In the genomic region with DNA sequence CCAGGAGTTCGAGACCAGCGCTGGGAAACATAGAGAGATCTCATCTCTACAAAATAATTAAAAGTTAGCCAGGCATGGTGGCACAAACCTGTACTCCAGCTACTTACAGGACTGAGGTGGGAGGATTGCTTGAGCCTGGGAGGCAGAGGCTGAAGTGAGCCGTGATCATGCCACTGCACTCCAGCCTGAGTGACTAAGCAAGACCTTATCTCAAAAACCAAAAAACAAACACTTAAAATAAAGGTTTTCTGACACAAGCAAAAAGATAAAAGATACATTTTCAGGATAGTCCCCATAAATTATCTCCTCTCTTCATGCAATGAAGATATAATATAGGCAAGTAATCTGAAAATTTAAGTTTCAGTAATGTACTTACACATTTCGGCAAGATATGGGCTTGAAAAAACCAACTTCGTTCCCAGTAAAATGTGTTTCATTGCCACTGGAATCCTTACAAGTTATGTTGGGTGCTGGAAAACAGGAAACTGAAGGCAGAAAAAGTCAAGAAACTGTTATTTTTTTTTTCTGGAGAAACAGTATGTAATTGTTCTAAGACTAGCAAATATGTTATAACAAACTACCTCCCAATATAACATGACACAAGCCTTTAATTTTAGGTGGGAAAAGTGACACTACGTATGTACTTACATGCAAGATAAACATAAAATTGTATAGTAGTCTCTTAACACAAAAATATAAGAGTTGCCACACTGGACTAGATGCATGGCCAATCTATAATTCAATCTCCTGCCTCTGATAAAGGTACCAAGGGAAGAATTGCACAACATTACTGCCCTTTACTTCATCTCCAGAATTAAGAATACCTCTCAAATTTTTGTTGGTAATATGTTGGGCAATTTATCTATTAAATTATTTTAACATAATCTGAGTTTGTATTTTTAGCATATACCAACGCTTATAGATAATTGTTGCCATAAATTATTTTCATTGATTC, we compare ENCODE assay signal across 29 cellular contexts. TPM values are rescaled to one million over a fixed set of nuclear protein-coding genes. Genes with fewer than 3 reads are reported as not detected.
DNase-seq lines count a peak whose midpoint lies in the region; ATAC-seq, FAIRE-seq and TF ChIP-seq lines count a peak whose summit lies in the region.
"Had no signal": no experiment of that assay in that cellular context is flagged by ENCODE, and none has a peak within 500 bp of the region (broad histone marks: within the 10 kb centered on the region; RNA-seq: fewer than 3 reads in every experiment).

No MANE protein-coding gene starts in this region.

- H3K27me3 ChIP-seq in astrocyte (ENCODE audit: insufficient read depth, low read length) (no peaks in the 10 kb centered on the region), pancreas (no peaks in the 10 kb centered on the region), sigmoid colon (no peaks in the 10 kb centered on the region)
- H3K27me3 ChIP-seq: BE2C, tibial nerve had no signal

- H3K36me3 ChIP-seq in astrocyte (ENCODE audit: insufficient read depth, low read length) (peaks cover 7% of the 10 kb centered on the region), pancreas (no peaks in the 10 kb centered on the region), sigmoid colon (peaks cover 0 to 50% (median 23%) of the 10 kb centered on the region in 4 donors)
- H3K36me3 ChIP-seq: BE2C had no signal

- H3K9ac ChIP-seq in astrocyte (ENCODE audit: low read length) = no peak overlapping the region

- no peak overlapping the region for H2AFZ ChIP-seq in astrocyte (ENCODE audit: low read depth, low read length)

- ATAC-seq in pancreas (no peak), GM18873 (IDR thresholded peaks at IDR 0.05; ENCODE audit: low FRiP score, unreplicated experiment) (no peak), HG02840 (IDR thresholded peaks at IDR 0.05; ENCODE audit: low FRiP score, unreplicated experiment) (no peak)
- ATAC-seq: activated T-cell treated with anti-CD3 and anti-CD28 coated beads, Interleukin-2, amount 50 U/mL, for 72 hours; natural killer cell had no signal

- H3K79me2 ChIP-seq in astrocyte (ENCODE audit: insufficient read depth, low read length) = peaks cover 24% of the 10 kb centered on the region

- peaks cover 8% of the 10 kb centered on the region for H3K4me1 Mint-ChIP-seq in astrocyte (ENCODE audit: low read depth, unreplicated experiment)

- H3K9me3 Mint-ChIP-seq in astrocyte (ENCODE audit: unreplicated experiment) = no peaks in the 10 kb centered on the region
- H3K9me3 Mint-ChIP-seq: activated B cell treated with CpG ODN at 0.5 μM for 24 hours; activated T-cell treated with anti-CD3 and anti-CD28 coated beads, Interleukin-2, amount 50 U/mL, for 72 hours; immature natural killer cell; natural killer cell had no signal

- H3K27me3 Mint-ChIP-seq in astrocyte (ENCODE audit: low read depth, unreplicated experiment) = no peaks in the 10 kb centered on the region
- H3K27me3 Mint-ChIP-seq: activated B cell treated with CpG ODN at 0.5 μM for 24 hours had no signal

- H3K9me3 ChIP-seq in astrocyte (ENCODE audit: insufficient read depth, low read depth, low read length) (no peaks in the 10 kb centered on the region), pancreas (no peaks in the 10 kb centered on the region), sigmoid colon (no peaks in the 10 kb centered on the region)
- H3K9me3 ChIP-seq: BE2C, tibial nerve had no signal

- no peak overlapping the region for H3K4me3 ChIP-seq in astrocyte (ENCODE audit: insufficient read depth, low read depth, low read length)
- no peak overlapping the region for H3K4me3 ChIP-seq in fibroblast of villous mesenchyme (ENCODE audit: low read depth, low read length)
- no peak overlapping the region for H3K4me3 ChIP-seq in pancreas
- H3K4me3 ChIP-seq in sigmoid colon = no peak overlapping the region
- H3K4me3 ChIP-seq: tibial nerve had no signal

- peaks cover 10% of the 10 kb centered on the region for H4K20me1 ChIP-seq in astrocyte (ENCODE audit: insufficient read depth, low read length)

- TF ChIP-seq EP300 in sigmoid colon (IDR thresholded peaks at IDR 0.05) = no peak

- TF ChIP-seq POLR2A in sigmoid colon (IDR thresholded peaks at IDR 0.05) = no peak

- intact Hi-C loops in pancreas (cut with DNase I) (no loop called here), sigmoid colon (cut with DNase I) (no loop called here)

- H3K4me2 ChIP-seq in astrocyte (ENCODE audit: low read length) = no peak overlapping the region

- H3K27ac Mint-ChIP-seq in astrocyte (ENCODE audit: unreplicated experiment) = peak overlapping the region; percentile 12
- H3K27ac Mint-ChIP-seq: activated B cell treated with CpG ODN at 0.5 μM for 24 hours; activated T-cell treated with anti-CD3 and anti-CD28 coated beads, Interleukin-2, amount 50 U/mL, for 72 hours; immature natural killer cell had no signal

- no peak overlapping the region for H3K4me3 Mint-ChIP-seq in astrocyte (ENCODE audit: unreplicated experiment)
- H3K4me3 Mint-ChIP-seq: activated B cell treated with CpG ODN at 0.5 μM for 24 hours; activated T-cell treated with anti-CD3 and anti-CD28 coated beads, Interleukin-2, amount 50 U/mL, for 72 hours; immature natural killer cell; natural killer cell had no signal

- no peak for FAIRE-seq in astrocyte (lab: Jason Lieb, UNC)
- peak; percentile 76 for FAIRE-seq in pancreas (lab: Jason Lieb, UNC)
- FAIRE-seq: GM18507, small intestine had no signal

- H3K27ac ChIP-seq in astrocyte (ENCODE audit: low read depth, low read length) = peak overlapping the region; percentile 16
- no peak overlapping the region for H3K27ac ChIP-seq in pancreas
- no peak overlapping the region for H3K27ac ChIP-seq in sigmoid colon
- H3K27ac ChIP-seq: tibial nerve had no signal

- DNase-seq in HUDEP-2 (lab: John Stamatoyannopoulos, UW; ENCODE audit: unreplicated experiment in 76 of 76) (peak in 66 of 76 experiments; percentile 3 to 76 (median 36)), astrocyte (ENCODE audit: low read depth) (peak; percentile 38), fibroblast of villous mesenchyme (ENCODE audit: low read depth) (peak; percentile 38), pancreas (no peak), T-helper 2 cell (no peak), sigmoid colon (no peak)
- DNase-seq: ACHN; activated B cell treated with CpG ODN at 0.5 μM for 24 hours; activated CD4-positive, alpha-beta T cell treated with anti-CD3 and anti-CD28 coated beads, Interleukin-2, amount 50 U/mL, for 4 hours; activated naive CD4-positive, alpha-beta T cell; activated T-cell treated with anti-CD3 and anti-CD28 coated beads, Interleukin-2, amount 50 U/mL, for 72 hours; BE2C; foreskin melanocyte; immature natural killer cell; natural killer cell; NCI-H1048; NCI-H187; NCI-H2171; NCI-H524 treated with DMSO at 0.1 percent for 48 hours; NK-92 treated with Interleukin-12 subunit alpha and Interleukin-12 subunit beta, amount 100 ng/mL, for 24 hours; SHP77 treated with DMSO at 0.1 percent for 48 hours; stimulated activated CD4-positive, alpha-beta T cell treated with anti-CD3 and anti-CD28 coated beads, Interleukin-1b, Interleukin-23, amount 100 ng/mL, for 48 hours; stimulated activated CD8-positive, alpha-beta memory T cell treated with anti-CD3 and anti-CD28 coated beads, Interleukin-4, amount 100 ng/mL, for 48 hours; T-helper 9 cell had no signal

- TF ChIP-seq CTCF in astrocyte (IDR thresholded peaks at IDR 0.05; ENCODE audit: insufficient read depth, low read depth, low read length) = no peak
- TF ChIP-seq CTCF in fibroblast of villous mesenchyme (IDR thresholded peaks at IDR 0.05; ENCODE audit: insufficient read depth, low read depth, low read length) = no peak
- TF ChIP-seq CTCF in pancreas (IDR thresholded peaks at IDR 0.05) = no peak
- no peak for TF ChIP-seq CTCF in sigmoid colon (IDR thresholded peaks at IDR 0.05)

- no peaks in the 10 kb centered on the region for H3K36me3 Mint-ChIP-seq in astrocyte (ENCODE audit: low read depth, unreplicated experiment)
- H3K36me3 Mint-ChIP-seq: natural killer cell had no signal

- WGBS in pancreas, 2 donors = 86 to 90% methylated on average over 7 of the region's 7 CpGs
- WGBS in sigmoid colon, 2 donors = 95 to 96% methylated on average over 7 of the region's 7 CpGs

- no peaks in the 10 kb centered on the region for H3K4me1 ChIP-seq in astrocyte (ENCODE audit: insufficient read depth, low read length)
- H3K4me1 ChIP-seq in pancreas = peaks cover 0 to 6% (median 0%) of the 10 kb centered on the region in 3 donors
- no peaks in the 10 kb centered on the region for H3K4me1 ChIP-seq in sigmoid colon
- H3K4me1 ChIP-seq: BE2C had no signal

RNA-seq across cellular contexts. Expression of a gene that starts 15.7 kb away (rescaled TPM):
- 33.3 and 35.7 TPM in 2 replicates for total RNA-seq in astrocyte
- total RNA-seq in fibroblast of villous mesenchyme = 50.3 and 69.1 TPM in 2 replicates
- total RNA-seq in pancreas = 10 to 100 TPM; 10.6 to 20.5 (median 12.7) TPM
- polyA plus RNA-seq in pancreas = 10 to 100 TPM in 1 of 2 donors, 1 to 10 TPM in 1; 5.4 to 24.0 TPM
- total RNA-seq in sigmoid colon = 10 to 100 TPM; 63.7 to 88.5 (median 69.6) TPM
- 10 to 100 TPM; 15.0 to 30.3 (median 16.0) TPM for polyA plus RNA-seq in sigmoid colon

RNA-seq across cellular contexts. Expression of a gene that starts 33.0 kb away (rescaled TPM):
- total RNA-seq in astrocyte (9.1 and 11.0 TPM in 2 replicates), fibroblast of villous mesenchyme (6.8 and 9.5 TPM in 2 replicates), pancreas (10 to 100 TPM; 22.6 to 45.4 (median 31.5) TPM), sigmoid colon (10 to 100 TPM; 21.3 to 33.2 (median 24.0) TPM)
- polyA plus RNA-seq in pancreas (10 to 100 TPM; 14.8 to 15.9 TPM), sigmoid colon (10 to 100 TPM; 10.2 to 15.7 (median 15.1) TPM)

Comparison
In these comparisons a context has a peak if more than half of its experiments do, and no peak if none do; other contexts are left out.
1. DNase-seq: peak in HUDEP-2 (66 of 76), astrocyte (single experiment) and fibroblast of villous mesenchyme (single experiment); none in pancreas (0 of 6), T-helper 2 cell (0 of 5) and sigmoid colon (single experiment).